ENCODE assay signal across 8 cellular contexts in genomic region chr1:197902131-197902453, GRCh38. TPM values are rescaled to one million over a fixed set of nuclear protein-coding genes. Genes with fewer than 3 reads are reported as not detected.
DNase-seq lines count a peak whose midpoint lies in the region; ATAC-seq, FAIRE-seq and TF ChIP-seq lines count a peak whose summit lies in the region.

No MANE protein-coding gene starts in this region.

- H3K36me3 Mint-ChIP-seq in glutamatergic neuron (ENCODE audit: unreplicated experiment): no peaks in the 10 kb centered on the region

- peak overlapping the region; percentile 95 for H3K27ac Mint-ChIP-seq in glutamatergic neuron (ENCODE audit: unreplicated experiment)

- no peaks in the 10 kb centered on the region for H3K36me3 ChIP-seq in smooth muscle cell (ENCODE audit: low read depth)

- peaks cover 11% of the 10 kb centered on the region for H3K27me3 Mint-ChIP-seq in glutamatergic neuron (ENCODE audit: unreplicated experiment)

- peak overlapping the region; percentile 94 for H3K4me2 ChIP-seq in smooth muscle cell

- TF ChIP-seq CTCF in glutamatergic neuron (IDR thresholded peaks at IDR 0.05; ENCODE audit: partially characterized antibody, unreplicated experiment) (no peak), smooth muscle cell (IDR thresholded peaks at IDR 0.05; ENCODE audit: borderline replicate concordance, insufficient read depth, poor library complexity, severe bottlenecking) (no peak), GM10248 (IDR thresholded peaks at IDR 0.05; ENCODE audit: control extremely low read depth, extremely low read depth, low read depth, missing control alignments) (no peak)

- ATAC-seq in SK-N-SH treated with all-trans-retinoic acid at 6 μM for 48 hours: peak; percentile 2; the same call in 2 of the 3 replicates
- ATAC-seq in HG03175 (IDR thresholded peaks at IDR 0.05; ENCODE audit: unreplicated experiment): no peak

- H3K9me3 Mint-ChIP-seq in glutamatergic neuron (ENCODE audit: unreplicated experiment): peaks cover 5% of the 10 kb centered on the region

- peaks cover 53% of the 10 kb centered on the region for H3K27me3 ChIP-seq in smooth muscle cell (ENCODE audit: low read depth)

- H3K79me2 ChIP-seq in smooth muscle cell (ENCODE audit: low read depth): no peaks in the 10 kb centered on the region

- H3K4me3 Mint-ChIP-seq in glutamatergic neuron (ENCODE audit: unreplicated experiment): peak overlapping the region; percentile 97

- CTCF ChIA-PET in GM10248 (lab: Yijun Ruan, JAX): interaction anchor here (0.8 to 3.0 kb wide), 12 partner anchors 9 to 380 kb away, joined by 3 to 11 read pairs (median 4); no protein-coding TSS in a partner anchor

- peak overlapping the region; percentile 93 for H3K4me3 ChIP-seq in smooth muscle cell

- H4K20me1 ChIP-seq in smooth muscle cell (ENCODE audit: low read depth): no peaks in the 10 kb centered on the region

- H3K9ac ChIP-seq in smooth muscle cell (ENCODE audit: low read depth): peak overlapping the region; percentile 62

- POLR2A ChIA-PET in GM10248 (lab: Yijun Ruan, JAX): no interaction called here

- peak overlapping the region; percentile 99 for H2AFZ ChIP-seq in smooth muscle cell (ENCODE audit: low read depth)

- no peaks in the 10 kb centered on the region for H3F3A ChIP-seq in smooth muscle cell (ENCODE audit: low read depth)

- peaks cover 22% of the 10 kb centered on the region for H3K4me1 Mint-ChIP-seq in glutamatergic neuron (ENCODE audit: low read depth, unreplicated experiment)

- H3K9me3 ChIP-seq in smooth muscle cell (replicated peaks; ENCODE audit: low read depth): no peaks in the 10 kb centered on the region

- WGBS in smooth muscle cell (ENCODE audit: low lambda C conversion rate): 18% methylated on average over 6 of the region's 6 CpGs

- peaks cover 12% of the 10 kb centered on the region for H3K4me1 ChIP-seq in smooth muscle cell (ENCODE audit: low read depth)

- peak; percentile 11 for DNase-seq in NCI-H1694 (lab: John Stamatoyannopoulos, UW)
- no peak for DNase-seq in NCI-H1694 treated with DMSO at 0.1 percent for 48 hours (lab: John Stamatoyannopoulos, UW)
- DNase-seq in glutamatergic neuron: no peak
- no peak for DNase-seq in smooth muscle cell (lab: John Stamatoyannopoulos, UW; ENCODE audit: unreplicated experiment)
- no peak for DNase-seq in GM10248 (ENCODE audit: extremely low spot score)
- DNase-seq in H54 (ENCODE audit: insufficient read length, low spot score): no peak

- H3K27ac ChIP-seq in smooth muscle cell (ENCODE audit: low read depth): peak overlapping the region; percentile 52

- no peak for TF ChIP-seq POLR2A in H54 (IDR thresholded peaks at IDR 0.05; ENCODE audit: low read depth, low read length)

- FAIRE-seq in H54 (lab: Jason Lieb, UNC): no peak

TF ChIP-seq in SK-N-SH treated with all-trans-retinoic acid at 6 μM for 48 hours, 23 proteins besides CTCF, POLR2A, EP300 and RAD21:
- peak; percentile 32; the same call in 1 of the 2 replicates for TF ChIP-seq RARB (CRISPR knock-in tag; IDR thresholded peaks at IDR 0.05)
- no peak for TF ChIP-seq CSRNP3 (CRISPR knock-in tag; IDR thresholded peaks at IDR 0.05)
- no peak for TF ChIP-seq CREB5 (CRISPR knock-in tag; IDR thresholded peaks at IDR 0.05; ENCODE audit: low read depth)
- no peak for TF ChIP-seq BACH2 (CRISPR knock-in tag; IDR thresholded peaks at IDR 0.05; ENCODE audit: borderline replicate concordance)
- no peak for TF ChIP-seq ZFP3 (CRISPR knock-in tag; IDR thresholded peaks at IDR 0.05)
- TF ChIP-seq ARNTL (CRISPR knock-in tag; IDR thresholded peaks at IDR 0.05; ENCODE audit: borderline replicate concordance, low read depth): no peak

RNA-seq across cellular contexts. Expression of gene C1orf53, which starts 0.3 kb away (rescaled TPM):
- total RNA-seq in glutamatergic neuron (ENCODE audit: unreplicated experiment) (5.9 TPM), smooth muscle cell (3.1 and 5.7 TPM in 2 replicates)
- 4.5 and 5.4 TPM in 2 replicates for polyA plus RNA-seq in smooth muscle cell

RNA-seq across cellular contexts. Expression of gene LHX9, which starts 15.1 kb away (rescaled TPM):
- 37.2 TPM for total RNA-seq in glutamatergic neuron (ENCODE audit: unreplicated experiment)
- total RNA-seq in smooth muscle cell: not detected in 2 replicates
- polyA plus RNA-seq in smooth muscle cell: not detected in 2 replicates

Comparison
In these comparisons a context has a peak if more than half of its experiments do, and no peak if none do; other contexts are left out.
1. RNA of gene LHX9, which starts 15.1 kb away (total RNA-seq): 37.2 TPM in glutamatergic neuron (single experiment); not detected in smooth muscle cell; every median in the first group is over 10 times any median in the second.